Comparison of ENCODE assay signal across 10 cellular contexts in genomic region chr18:69935319-69936190, GRCh38. TPM values are rescaled to one million over a fixed set of nuclear protein-coding genes. Genes with fewer than 3 reads are reported as not detected.
DNase-seq lines count a peak whose midpoint lies in the region; ATAC-seq and TF ChIP-seq lines count a peak whose summit lies in the region.
"Had no signal": no experiment of that assay in that cellular context is flagged by ENCODE, and none has a peak within 500 bp of the region (broad histone marks: within the 10 kb centered on the region; RNA-seq: fewer than 3 reads in every experiment).

No MANE protein-coding gene starts in this region.

- H3K4me1 Mint-ChIP-seq in CD4-positive, alpha-beta memory T cell, result peaks cover under 1 to 45% (median 20%) of the 10 kb centered on the region in 4 donors

- DNase-seq in CD4-positive, alpha-beta memory T cell, result peak; percentile 86 to 95 (median 89)
- DNase-seq in MG63 (peak; percentile 12), spleen (peak; percentile 83), testis (no peak), lower leg skin (ENCODE audit: low spot score in 2 of 2) (no peak), tibial artery (no peak)
- peak; percentile 82 for DNase-seq in activated gamma-delta T cell treated with anti-CD3 and anti-CD28 coated beads, Interleukin-2, amount 50 U/mL, for 16 hours (ENCODE audit: low read depth)

- peaks cover 9% of the 10 kb centered on the region for H3K36me3 ChIP-seq in CD4-positive, alpha-beta memory T cell (ENCODE audit: insufficient read depth, low read length)
- H3K36me3 ChIP-seq in MG63, result no peaks in the 10 kb centered on the region
- peaks cover 0 to 2% (median 0%) of the 10 kb centered on the region in 6 donors for H3K36me3 ChIP-seq in spleen
- no peaks in the 10 kb centered on the region for H3K36me3 ChIP-seq in testis (ENCODE audit: low read depth, missing control alignments)
- no peaks in the 10 kb centered on the region for H3K36me3 ChIP-seq in tibial artery
- H3K36me3 ChIP-seq: ascending aorta, BLaER1 had no signal

- no peaks in the 10 kb centered on the region for H3K27me3 ChIP-seq in CD4-positive, alpha-beta memory T cell (ENCODE audit: insufficient read depth, low read length)
- H3K27me3 ChIP-seq in MG63 (no peaks in the 10 kb centered on the region), spleen (replicated peaks in 1 of 7) (no peaks in the 10 kb centered on the region), testis (no peaks in the 10 kb centered on the region), tibial artery (no peaks in the 10 kb centered on the region)
- H3K27me3 ChIP-seq: ascending aorta, BLaER1 had no signal

- H3K4me3 Mint-ChIP-seq in CD4-positive, alpha-beta memory T cell, result peak overlapping the region in 1 of 8 donors; percentile 45

- H3K4me3 ChIP-seq in CD4-positive, alpha-beta memory T cell (ENCODE audit: low read length in 2 of 2), result peak overlapping the region in 1 of 2 donors; percentile 25
- H3K4me3 ChIP-seq in MG63, result no peak overlapping the region
- peak overlapping the region in 1 of 8 donors; percentile 40 for H3K4me3 ChIP-seq in spleen
- H3K4me3 ChIP-seq in testis, result no peak overlapping the region
- H3K4me3 ChIP-seq in lower leg skin (ENCODE audit: low read depth, poor library complexity, severe bottlenecking), result no peak overlapping the region
- H3K4me3 ChIP-seq in tibial artery, result no peak overlapping the region
- H3K4me3 ChIP-seq: ascending aorta, BLaER1 had no signal

- CTCF ChIA-PET in CD4-positive, alpha-beta memory T cell (lab: Charles Lee; ENCODE audit: partially characterized antibody), result interaction anchor here (1.0 to 8.4 kb wide), 9 partner anchors 9 to 150 kb away, joined by 3 to 100 read pairs (median 4); partner anchors contain the start of gene CD226

- no peak for TF ChIP-seq POLR2A in spleen (IDR thresholded peaks at IDR 0.05)
- TF ChIP-seq POLR2A in testis (IDR thresholded peaks at IDR 0.05), result no peak
- no peak for TF ChIP-seq POLR2A in lower leg skin (IDR thresholded peaks at IDR 0.05)

- H3K27me3 Mint-ChIP-seq in CD4-positive, alpha-beta memory T cell, result peaks cover 0 to 2% of the 10 kb centered on the region in 2 donors

- POLR2A ChIA-PET in CD4-positive, alpha-beta memory T cell (lab: Charles Lee; ENCODE audit: partially characterized antibody), result interaction anchor here (0.6 to 9.0 kb wide), 23 partner anchors 9 to 355 kb away, joined by 3 to 240 read pairs (median 4); partner anchors contain the start of genes CD226 and RTTN

- no peaks in the 10 kb centered on the region for H3K9me3 ChIP-seq in CD4-positive, alpha-beta memory T cell (ENCODE audit: control insufficient read depth in 1 of 2, low read length in 2 of 2)
- no peaks in the 10 kb centered on the region for H3K9me3 ChIP-seq in MG63
- H3K9me3 ChIP-seq in spleen, result no peaks in the 10 kb centered on the region
- no peaks in the 10 kb centered on the region for H3K9me3 ChIP-seq in testis
- H3K9me3 ChIP-seq in tibial artery, result no peaks in the 10 kb centered on the region
- H3K9me3 ChIP-seq: ascending aorta, BLaER1 had no signal

- no peak overlapping the region for H3K27ac Mint-ChIP-seq in CD4-positive, alpha-beta memory T cell

- no peak for TF ChIP-seq CTCF in spleen (IDR thresholded peaks at IDR 0.05 in 8 of 11, conservative IDR thresholded peaks at IDR 0.05 in 3 of 11)
- no peak for TF ChIP-seq CTCF in testis (IDR thresholded peaks at IDR 0.05)
- no peak for TF ChIP-seq CTCF in lower leg skin (IDR thresholded peaks at IDR 0.05)
- no peak for TF ChIP-seq CTCF in tibial artery (IDR thresholded peaks at IDR 0.05)

- peak overlapping the region; percentile 42 for H3K27ac ChIP-seq in CD4-positive, alpha-beta memory T cell (ENCODE audit: low read depth, low read length)
- H3K27ac ChIP-seq in spleen (peak overlapping the region; percentile 48 to 83 (median 66)), testis (peak overlapping the region in 1 of 2 donors; percentile 56), tibial artery (no peak overlapping the region)
- H3K27ac ChIP-seq: ascending aorta, BLaER1 had no signal

- peaks cover 0 to 4% (median under 1%) of the 10 kb centered on the region in 8 donors for H3K9me3 Mint-ChIP-seq in CD4-positive, alpha-beta memory T cell

- intact Hi-C loops in CD4-positive, alpha-beta memory T cell (cut with micrococcal nuclease), result loop anchor here (1.0 to 2.0 kb wide), 4 partner anchors 12 to 37 kb away; partner anchors contain the start of gene CD226
- intact Hi-C loops in spleen (cut with DNase I; ENCODE audit: low total_unique reads), result no loop called here
- intact Hi-C loops in testis (cut with DNase I; ENCODE audit: low total_unique reads), result no loop called here
- intact Hi-C loops in lower leg skin (cut with DNase I; ENCODE audit: low total_unique reads), result no loop called here
- intact Hi-C loops in tibial artery (cut with DNase I; ENCODE audit: low total_unique reads), result no loop called here

- peaks cover 31 to 36% of the 10 kb centered on the region in 2 donors for H3K36me3 Mint-ChIP-seq in CD4-positive, alpha-beta memory T cell

- H3K4me1 ChIP-seq in CD4-positive, alpha-beta memory T cell (ENCODE audit: insufficient read depth, low read length), result peaks cover 90% of the 10 kb centered on the region
- H3K4me1 ChIP-seq in spleen (peaks cover 5 to 55% (median 22%) of the 10 kb centered on the region in 6 donors), testis (no peaks in the 10 kb centered on the region), tibial artery (no peaks in the 10 kb centered on the region)
- H3K4me1 ChIP-seq: ascending aorta had no signal

- peak; percentile 92 for ATAC-seq in GM21717 (IDR thresholded peaks at IDR 0.05; ENCODE audit: unreplicated experiment)

- 66 to 72% (median 71%) methylated on average over 12 of the region's 12 CpGs for WGBS in spleen, 5 donors
- WGBS in testis, 2 donors, result 79 to 86% methylated on average over 12 of the region's 12 CpGs
- WGBS in lower leg skin, 2 donors, result 72 to 74% methylated on average over 12 of the region's 12 CpGs

RNA-seq across cellular contexts. Expression of gene CD226, which starts 12.1 kb away (rescaled TPM):
- 10 to 100 TPM; 94.6 to 95.7 TPM for total RNA-seq in CD4-positive, alpha-beta memory T cell
- 10 to 100 TPM; 67.2 to 73.1 TPM for polyA plus RNA-seq in CD4-positive, alpha-beta memory T cell
- 0.07 and 0.10 TPM in 2 replicates for total RNA-seq in MG63 (2014; rRNA removed; shearing (Covaris generic); ENCODE audit: low replicate concordance)
- total RNA-seq in spleen, result 10 to 100 TPM; 23.4 to 51.4 (median 40.0) TPM
- 1 to 10 TPM in 2 of 3 donors, under 1 TPM in 1; 0.91 to 1.8 (median 1.4) TPM for polyA plus RNA-seq in spleen
- 1 to 10 TPM; 2.6 to 3.0 TPM for total RNA-seq in testis
- 2.9 TPM for polyA plus RNA-seq in testis (ENCODE audit: insufficient read depth, low read depth, low replicate concordance)
- total RNA-seq in lower leg skin, result under 1 TPM in 3 of 4 donors, not detected in 1; 0.13 to 0.29 (median 0.26) TPM

Comparison
In these comparisons a context has a peak if more than half of its experiments do, and no peak if none do; other contexts are left out.
1. DNase-seq: peak in CD4-positive, alpha-beta memory T cell (5 of 5), MG63 (single experiment), activated gamma-delta T cell treated with anti-CD3 and anti-CD28 coated beads, Interleukin-2, amount 50 U/mL, for 16 hours (single experiment) and spleen (single experiment); none in testis (single experiment), lower leg skin (0 of 2) and tibial artery (0 of 2).
2. H3K27ac ChIP-seq: peak in CD4-positive, alpha-beta memory T cell (single experiment) and spleen (8 of 8); none in tibial artery (0 of 2).
3. RNA of gene CD226, which starts 12.1 kb away (total RNA-seq): 94.6 to 95.7 TPM in CD4-positive, alpha-beta memory T cell and 23.4 to 51.4 TPM in spleen; 2.6 to 3.0 TPM in testis, 0.13 to 0.29 TPM in lower leg skin and 0.07 to 0.10 TPM in MG63; every median in the first group is over 4 times any median in the second.